3 cellular contexts compared by ENCODE assay signal in the genomic region with DNA sequence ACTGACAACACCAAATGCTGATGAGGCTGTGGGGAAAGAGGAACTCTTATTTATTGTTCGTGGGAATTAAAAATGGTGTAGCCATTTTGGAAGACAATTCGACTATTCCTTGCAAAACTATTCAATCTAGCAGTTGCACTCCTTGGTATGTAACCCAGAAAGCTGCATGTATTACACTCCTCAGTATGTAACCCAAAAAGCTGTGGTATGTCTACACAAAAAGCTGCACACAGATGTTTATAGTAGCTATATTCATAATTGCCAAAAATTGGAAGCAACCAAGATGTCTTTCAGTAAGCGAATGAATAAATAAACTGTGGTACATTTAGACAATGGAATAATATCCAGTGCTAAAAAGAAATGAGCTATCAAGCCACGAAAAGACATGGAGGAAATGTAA.
TF ChIP-seq lines count a peak whose summit lies in the region.

No MANE protein-coding gene starts in this region.

TF ChIP-seq in liver, 16 proteins besides CTCF, POLR2A, EP300 and RAD21:
- TF ChIP-seq EGR1 (IDR thresholded peaks at IDR 0.05; ENCODE audit: low read depth in 2 of 2) (no peak), SP1 (IDR thresholded peaks at IDR 0.05) (peak; percentile 5), NR2F2 (IDR thresholded peaks at IDR 0.05) (no peak), GABPA (IDR thresholded peaks at IDR 0.05 in 1 of 2, conservative IDR thresholded peaks at IDR 0.05 in 1 of 2) (no peak), RXRA (IDR thresholded peaks at IDR 0.05) (no peak), HNF4A (conservative IDR thresholded peaks at IDR 0.05) (no peak)
- TF ChIP-seq, protein P1, sequence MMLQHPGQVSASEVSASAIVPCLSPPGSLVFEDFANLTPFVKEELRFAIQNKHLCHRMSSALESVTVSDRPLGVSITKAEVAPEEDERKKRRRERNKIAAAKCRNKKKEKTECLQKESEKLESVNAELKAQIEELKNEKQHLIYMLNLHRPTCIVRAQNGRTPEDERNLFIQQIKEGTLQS (IDR thresholded peaks at IDR 0.05) = no peak
TF ChIP-seq in liver: peak in this region for 1.

TF ChIP-seq in HepG2, 621 proteins besides CTCF, POLR2A, EP300 and RAD21 (continues in another document):
- TF ChIP-seq ZNF20 (CRISPR knock-in tag; IDR thresholded peaks at IDR 0.05) (no peak), TOPORS (CRISPR knock-in tag; IDR thresholded peaks at IDR 0.05) (no peak), ESRRA (CRISPR knock-in tag; IDR thresholded peaks at IDR 0.05; ENCODE audit: low read depth) (no peak), PHF8 (CRISPR knock-in tag; IDR thresholded peaks at IDR 0.05) (no peak)
- TF ChIP-seq, protein P2, sequence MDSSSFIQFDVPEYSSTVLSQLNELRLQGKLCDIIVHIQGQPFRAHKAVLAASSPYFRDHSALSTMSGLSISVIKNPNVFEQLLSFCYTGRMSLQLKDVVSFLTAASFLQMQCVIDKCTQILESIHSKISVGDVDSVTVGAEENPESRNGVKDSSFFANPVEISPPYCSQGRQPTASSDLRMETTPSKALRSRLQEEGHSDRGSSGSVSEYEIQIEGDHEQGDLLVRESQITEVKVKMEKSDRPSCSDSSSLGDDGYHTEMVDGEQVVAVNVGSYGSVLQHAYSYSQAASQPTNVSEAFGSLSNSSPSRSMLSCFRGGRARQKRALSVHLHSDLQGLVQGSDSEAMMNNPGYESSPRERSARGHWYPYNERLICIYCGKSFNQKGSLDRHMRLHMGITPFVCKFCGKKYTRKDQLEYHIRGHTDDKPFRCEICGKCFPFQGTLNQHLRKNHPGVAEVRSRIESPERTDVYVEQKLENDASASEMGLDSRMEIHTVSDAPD (CRISPR knock-in tag; IDR thresholded peaks at IDR 0.05) = no peak
- TF ChIP-seq, protein P3, sequence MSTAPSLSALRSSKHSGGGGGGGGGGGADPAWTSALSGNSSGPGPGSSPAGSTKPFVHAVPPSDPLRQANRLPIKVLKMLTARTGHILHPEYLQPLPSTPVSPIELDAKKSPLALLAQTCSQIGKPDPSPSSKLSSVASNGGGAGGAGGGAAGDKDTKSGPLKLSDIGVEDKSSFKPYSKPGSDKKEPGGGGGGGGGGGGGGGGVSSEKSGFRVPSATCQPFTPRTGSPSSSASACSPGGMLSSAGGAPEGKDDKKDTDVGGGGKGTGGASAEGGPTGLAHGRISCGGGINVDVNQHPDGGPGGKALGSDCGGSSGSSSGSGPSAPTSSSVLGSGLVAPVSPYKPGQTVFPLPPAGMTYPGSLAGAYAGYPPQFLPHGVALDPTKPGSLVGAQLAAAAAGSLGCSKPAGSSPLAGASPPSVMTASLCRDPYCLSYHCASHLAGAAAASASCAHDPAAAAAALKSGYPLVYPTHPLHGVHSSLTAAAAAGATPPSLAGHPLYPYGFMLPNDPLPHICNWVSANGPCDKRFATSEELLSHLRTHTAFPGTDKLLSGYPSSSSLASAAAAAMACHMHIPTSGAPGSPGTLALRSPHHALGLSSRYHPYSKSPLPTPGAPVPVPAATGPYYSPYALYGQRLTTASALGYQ (CRISPR knock-in tag; IDR thresholded peaks at IDR 0.05) = no peak
- TF ChIP-seq, protein P4, sequence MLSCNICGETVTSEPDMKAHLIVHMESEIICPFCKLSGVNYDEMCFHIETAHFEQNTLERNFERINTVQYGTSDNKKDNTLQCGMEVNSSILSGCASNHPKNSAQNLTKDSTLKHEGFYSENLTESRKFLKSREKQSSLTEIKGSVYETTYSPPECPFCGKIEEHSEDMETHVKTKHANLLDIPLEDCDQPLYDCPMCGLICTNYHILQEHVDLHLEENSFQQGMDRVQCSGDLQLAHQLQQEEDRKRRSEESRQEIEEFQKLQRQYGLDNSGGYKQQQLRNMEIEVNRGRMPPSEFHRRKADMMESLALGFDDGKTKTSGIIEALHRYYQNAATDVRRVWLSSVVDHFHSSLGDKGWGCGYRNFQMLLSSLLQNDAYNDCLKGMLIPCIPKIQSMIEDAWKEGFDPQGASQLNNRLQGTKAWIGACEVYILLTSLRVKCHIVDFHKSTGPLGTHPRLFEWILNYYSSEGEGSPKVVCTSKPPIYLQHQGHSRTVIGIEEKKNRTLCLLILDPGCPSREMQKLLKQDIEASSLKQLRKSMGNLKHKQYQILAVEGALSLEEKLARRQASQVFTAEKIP (CRISPR knock-in tag; IDR thresholded peaks at IDR 0.05; ENCODE audit: borderline replicate concordance) = no peak
- TF ChIP-seq, protein P5, sequence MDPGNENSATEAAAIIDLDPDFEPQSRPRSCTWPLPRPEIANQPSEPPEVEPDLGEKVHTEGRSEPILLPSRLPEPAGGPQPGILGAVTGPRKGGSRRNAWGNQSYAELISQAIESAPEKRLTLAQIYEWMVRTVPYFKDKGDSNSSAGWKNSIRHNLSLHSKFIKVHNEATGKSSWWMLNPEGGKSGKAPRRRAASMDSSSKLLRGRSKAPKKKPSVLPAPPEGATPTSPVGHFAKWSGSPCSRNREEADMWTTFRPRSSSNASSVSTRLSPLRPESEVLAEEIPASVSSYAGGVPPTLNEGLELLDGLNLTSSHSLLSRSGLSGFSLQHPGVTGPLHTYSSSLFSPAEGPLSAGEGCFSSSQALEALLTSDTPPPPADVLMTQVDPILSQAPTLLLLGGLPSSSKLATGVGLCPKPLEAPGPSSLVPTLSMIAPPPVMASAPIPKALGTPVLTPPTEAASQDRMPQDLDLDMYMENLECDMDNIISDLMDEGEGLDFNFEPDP (CRISPR knock-in tag; conservative IDR thresholded peaks at IDR 0.05) = no peak
- TF ChIP-seq, protein P6, sequence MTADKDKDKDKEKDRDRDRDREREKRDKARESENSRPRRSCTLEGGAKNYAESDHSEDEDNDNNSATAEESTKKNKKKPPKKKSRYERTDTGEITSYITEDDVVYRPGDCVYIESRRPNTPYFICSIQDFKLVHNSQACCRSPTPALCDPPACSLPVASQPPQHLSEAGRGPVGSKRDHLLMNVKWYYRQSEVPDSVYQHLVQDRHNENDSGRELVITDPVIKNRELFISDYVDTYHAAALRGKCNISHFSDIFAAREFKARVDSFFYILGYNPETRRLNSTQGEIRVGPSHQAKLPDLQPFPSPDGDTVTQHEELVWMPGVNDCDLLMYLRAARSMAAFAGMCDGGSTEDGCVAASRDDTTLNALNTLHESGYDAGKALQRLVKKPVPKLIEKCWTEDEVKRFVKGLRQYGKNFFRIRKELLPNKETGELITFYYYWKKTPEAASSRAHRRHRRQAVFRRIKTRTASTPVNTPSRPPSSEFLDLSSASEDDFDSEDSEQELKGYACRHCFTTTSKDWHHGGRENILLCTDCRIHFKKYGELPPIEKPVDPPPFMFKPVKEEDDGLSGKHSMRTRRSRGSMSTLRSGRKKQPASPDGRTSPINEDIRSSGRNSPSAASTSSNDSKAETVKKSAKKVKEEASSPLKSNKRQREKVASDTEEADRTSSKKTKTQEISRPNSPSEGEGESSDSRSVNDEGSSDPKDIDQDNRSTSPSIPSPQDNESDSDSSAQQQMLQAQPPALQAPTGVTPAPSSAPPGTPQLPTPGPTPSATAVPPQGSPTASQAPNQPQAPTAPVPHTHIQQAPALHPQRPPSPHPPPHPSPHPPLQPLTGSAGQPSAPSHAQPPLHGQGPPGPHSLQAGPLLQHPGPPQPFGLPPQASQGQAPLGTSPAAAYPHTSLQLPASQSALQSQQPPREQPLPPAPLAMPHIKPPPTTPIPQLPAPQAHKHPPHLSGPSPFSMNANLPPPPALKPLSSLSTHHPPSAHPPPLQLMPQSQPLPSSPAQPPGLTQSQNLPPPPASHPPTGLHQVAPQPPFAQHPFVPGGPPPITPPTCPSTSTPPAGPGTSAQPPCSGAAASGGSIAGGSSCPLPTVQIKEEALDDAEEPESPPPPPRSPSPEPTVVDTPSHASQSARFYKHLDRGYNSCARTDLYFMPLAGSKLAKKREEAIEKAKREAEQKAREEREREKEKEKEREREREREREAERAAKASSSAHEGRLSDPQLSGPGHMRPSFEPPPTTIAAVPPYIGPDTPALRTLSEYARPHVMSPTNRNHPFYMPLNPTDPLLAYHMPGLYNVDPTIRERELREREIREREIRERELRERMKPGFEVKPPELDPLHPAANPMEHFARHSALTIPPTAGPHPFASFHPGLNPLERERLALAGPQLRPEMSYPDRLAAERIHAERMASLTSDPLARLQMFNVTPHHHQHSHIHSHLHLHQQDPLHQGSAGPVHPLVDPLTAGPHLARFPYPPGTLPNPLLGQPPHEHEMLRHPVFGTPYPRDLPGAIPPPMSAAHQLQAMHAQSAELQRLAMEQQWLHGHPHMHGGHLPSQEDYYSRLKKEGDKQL (CRISPR knock-in tag; IDR thresholded peaks at IDR 0.05; ENCODE audit: low read depth) = no peak

TF ChIP-seq in endothelial cell of umbilical vein, 7 proteins besides CTCF, POLR2A, EP300 and RAD21:
- TF ChIP-seq, protein P7, sequence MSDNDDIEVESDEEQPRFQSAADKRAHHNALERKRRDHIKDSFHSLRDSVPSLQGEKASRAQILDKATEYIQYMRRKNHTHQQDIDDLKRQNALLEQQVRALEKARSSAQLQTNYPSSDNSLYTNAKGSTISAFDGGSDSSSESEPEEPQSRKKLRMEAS (IDR thresholded peaks at IDR 0.05; ENCODE audit: insufficient read depth, insufficient read length) = no peak
- TF ChIP-seq EZH2 (IDR thresholded peaks at IDR 0.05; ENCODE audit: borderline replicate concordance, low read depth, low read length, severe bottlenecking) (no peak), MYC (IDR thresholded peaks at IDR 0.05; ENCODE audit: low read depth, low read length) (no peak), FOS (IDR thresholded peaks at IDR 0.05; ENCODE audit: borderline replicate concordance, insufficient read depth, low read length) (no peak), JUN (IDR thresholded peaks at IDR 0.05; ENCODE audit: borderline replicate concordance, insufficient read depth, insufficient read length, low read depth) (no peak), POLR2AphosphoS5 (IDR thresholded peaks at IDR 0.05; ENCODE audit: insufficient read depth, low read depth, low read length) (no peak), GATA2 (IDR thresholded peaks at IDR 0.05; ENCODE audit: insufficient read depth, insufficient read length, low read depth, low read length) (no peak)
